1 cellular context compared by ENCODE assay signal in the genomic region with DNA sequence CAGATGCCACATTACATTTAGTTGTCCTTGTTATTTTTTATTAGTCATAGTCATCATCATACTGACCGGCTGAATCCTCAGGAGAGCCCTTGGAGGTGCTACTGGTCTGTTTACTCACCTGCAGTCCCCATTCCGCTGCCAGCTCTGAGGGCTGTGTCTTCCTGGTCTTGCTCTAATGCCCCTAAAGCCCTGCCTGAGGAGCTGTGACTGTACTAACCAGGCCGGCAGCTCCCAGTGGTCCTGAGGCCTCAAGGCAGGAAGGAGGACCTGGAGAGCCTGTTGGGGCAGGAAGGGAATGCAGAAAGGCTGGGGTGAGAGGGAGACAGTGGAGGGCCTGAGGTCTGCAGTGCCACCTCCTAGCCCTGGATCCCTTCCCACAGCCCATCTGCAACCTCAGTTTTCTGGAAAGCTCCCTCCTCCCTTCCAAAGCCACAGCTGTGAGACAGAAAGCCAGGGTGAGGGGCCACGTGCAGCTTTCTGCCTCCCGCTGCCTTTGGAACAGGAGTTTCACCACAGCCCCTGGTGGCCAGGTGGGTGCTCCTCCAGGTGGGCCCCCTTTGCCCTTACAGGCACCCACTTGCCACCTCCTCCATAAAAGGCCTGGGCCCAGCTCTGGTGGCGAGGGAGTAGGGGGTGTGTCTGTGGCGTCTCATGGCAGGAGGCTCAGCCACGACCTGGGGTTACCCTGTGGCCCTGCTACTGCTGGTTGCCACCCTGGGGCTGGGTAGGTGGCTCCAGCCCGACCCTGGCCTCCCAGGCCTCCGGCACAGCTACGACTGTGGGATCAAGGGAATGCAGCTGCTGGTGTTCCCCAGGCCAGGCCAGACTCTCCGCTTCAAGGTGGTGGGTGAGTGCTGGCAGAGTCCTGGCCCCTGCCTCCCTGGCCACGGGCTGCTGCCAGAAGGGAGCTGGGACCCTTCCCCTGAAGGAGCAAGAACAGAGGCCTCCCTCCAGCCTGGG.
TF ChIP-seq lines count a peak whose summit lies in the region.

A gene with protein sequence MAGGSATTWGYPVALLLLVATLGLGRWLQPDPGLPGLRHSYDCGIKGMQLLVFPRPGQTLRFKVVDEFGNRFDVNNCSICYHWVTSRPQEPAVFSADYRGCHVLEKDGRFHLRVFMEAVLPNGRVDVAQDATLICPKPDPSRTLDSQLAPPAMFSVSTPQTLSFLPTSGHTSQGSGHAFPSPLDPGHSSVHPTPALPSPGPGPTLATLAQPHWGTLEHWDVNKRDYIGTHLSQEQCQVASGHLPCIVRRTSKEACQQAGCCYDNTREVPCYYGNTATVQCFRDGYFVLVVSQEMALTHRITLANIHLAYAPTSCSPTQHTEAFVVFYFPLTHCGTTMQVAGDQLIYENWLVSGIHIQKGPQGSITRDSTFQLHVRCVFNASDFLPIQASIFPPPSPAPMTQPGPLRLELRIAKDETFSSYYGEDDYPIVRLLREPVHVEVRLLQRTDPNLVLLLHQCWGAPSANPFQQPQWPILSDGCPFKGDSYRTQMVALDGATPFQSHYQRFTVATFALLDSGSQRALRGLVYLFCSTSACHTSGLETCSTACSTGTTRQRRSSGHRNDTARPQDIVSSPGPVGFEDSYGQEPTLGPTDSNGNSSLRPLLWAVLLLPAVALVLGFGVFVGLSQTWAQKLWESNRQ (plus strand): TSS at position 632 of the 960 bp plus-strand sequence. CDS start 20 bp downstream, at position 652.

TF ChIP-seq in GM23338, 12 proteins besides CTCF, POLR2A, EP300 and RAD21 (continued from another document):
- TF ChIP-seq, protein P1, sequence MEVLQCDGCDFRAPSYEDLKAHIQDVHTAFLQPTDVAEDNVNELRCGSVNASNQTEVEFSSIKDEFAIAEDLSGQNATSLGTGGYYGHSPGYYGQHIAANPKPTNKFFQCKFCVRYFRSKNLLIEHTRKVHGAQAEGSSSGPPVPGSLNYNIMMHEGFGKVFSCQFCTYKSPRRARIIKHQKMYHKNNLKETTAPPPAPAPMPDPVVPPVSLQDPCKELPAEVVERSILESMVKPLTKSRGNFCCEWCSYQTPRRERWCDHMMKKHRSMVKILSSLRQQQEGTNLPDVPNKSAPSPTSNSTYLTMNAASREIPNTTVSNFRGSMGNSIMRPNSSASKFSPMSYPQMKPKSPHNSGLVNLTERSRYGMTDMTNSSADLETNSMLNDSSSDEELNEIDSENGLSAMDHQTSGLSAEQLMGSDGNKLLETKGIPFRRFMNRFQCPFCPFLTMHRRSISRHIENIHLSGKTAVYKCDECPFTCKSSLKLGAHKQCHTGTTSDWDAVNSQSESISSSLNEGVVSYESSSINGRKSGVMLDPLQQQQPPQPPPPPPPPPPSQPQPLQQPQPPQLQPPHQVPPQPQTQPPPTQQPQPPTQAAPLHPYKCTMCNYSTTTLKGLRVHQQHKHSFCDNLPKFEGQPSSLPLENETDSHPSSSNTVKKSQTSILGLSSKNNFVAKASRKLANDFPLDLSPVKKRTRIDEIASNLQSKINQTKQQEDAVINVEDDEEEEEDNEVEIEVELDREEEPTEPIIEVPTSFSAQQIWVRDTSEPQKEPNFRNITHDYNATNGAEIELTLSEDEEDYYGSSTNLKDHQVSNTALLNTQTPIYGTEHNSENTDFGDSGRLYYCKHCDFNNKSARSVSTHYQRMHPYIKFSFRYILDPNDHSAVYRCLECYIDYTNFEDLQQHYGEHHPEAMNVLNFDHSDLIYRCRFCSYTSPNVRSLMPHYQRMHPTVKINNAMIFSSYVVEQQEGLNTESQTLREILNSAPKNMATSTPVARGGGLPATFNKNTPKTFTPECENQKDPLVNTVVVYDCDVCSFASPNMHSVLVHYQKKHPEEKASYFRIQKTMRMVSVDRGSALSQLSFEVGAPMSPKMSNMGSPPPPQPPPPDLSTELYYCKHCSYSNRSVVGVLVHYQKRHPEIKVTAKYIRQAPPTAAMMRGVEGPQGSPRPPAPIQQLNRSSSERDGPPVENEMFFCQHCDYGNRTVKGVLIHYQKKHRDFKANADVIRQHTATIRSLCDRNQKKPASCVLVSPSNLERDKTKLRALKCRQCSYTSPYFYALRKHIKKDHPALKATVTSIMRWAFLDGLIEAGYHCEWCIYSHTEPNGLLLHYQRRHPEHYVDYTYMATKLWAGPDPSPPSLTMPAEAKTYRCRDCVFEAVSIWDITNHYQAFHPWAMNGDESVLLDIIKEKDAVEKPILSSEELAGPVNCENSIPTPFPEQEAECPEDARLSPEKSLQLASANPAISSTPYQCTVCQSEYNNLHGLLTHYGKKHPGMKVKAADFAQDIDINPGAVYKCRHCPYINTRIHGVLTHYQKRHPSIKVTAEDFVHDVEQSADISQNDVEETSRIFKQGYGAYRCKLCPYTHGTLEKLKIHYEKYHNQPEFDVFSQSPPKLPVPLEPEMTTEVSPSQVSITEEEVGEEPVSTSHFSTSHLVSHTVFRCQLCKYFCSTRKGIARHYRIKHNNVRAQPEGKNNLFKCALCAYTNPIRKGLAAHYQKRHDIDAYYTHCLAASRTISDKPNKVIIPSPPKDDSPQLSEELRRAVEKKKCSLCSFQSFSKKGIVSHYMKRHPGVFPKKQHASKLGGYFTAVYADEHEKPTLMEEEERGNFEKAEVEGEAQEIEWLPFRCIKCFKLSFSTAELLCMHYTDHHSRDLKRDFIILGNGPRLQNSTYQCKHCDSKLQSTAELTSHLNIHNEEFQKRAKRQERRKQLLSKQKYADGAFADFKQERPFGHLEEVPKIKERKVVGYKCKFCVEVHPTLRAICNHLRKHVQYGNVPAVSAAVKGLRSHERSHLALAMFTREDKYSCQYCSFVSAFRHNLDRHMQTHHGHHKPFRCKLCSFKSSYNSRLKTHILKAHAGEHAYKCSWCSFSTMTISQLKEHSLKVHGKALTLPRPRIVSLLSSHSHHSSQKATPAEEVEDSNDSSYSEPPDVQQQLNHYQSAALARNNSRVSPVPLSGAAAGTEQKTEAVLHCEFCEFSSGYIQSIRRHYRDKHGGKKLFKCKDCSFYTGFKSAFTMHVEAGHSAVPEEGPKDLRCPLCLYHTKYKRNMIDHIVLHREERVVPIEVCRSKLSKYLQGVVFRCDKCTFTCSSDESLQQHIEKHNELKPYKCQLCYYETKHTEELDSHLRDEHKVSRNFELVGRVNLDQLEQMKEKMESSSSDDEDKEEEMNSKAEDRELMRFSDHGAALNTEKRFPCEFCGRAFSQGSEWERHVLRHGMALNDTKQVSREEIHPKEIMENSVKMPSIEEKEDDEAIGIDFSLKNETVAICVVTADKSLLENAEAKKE (CRISPR knock-in tag; IDR thresholded peaks at IDR 0.05), result no peak
- TF ChIP-seq ZNF331 (CRISPR knock-in tag; IDR thresholded peaks at IDR 0.05; ENCODE audit: low read depth), result no peak
- TF ChIP-seq, protein P2, sequence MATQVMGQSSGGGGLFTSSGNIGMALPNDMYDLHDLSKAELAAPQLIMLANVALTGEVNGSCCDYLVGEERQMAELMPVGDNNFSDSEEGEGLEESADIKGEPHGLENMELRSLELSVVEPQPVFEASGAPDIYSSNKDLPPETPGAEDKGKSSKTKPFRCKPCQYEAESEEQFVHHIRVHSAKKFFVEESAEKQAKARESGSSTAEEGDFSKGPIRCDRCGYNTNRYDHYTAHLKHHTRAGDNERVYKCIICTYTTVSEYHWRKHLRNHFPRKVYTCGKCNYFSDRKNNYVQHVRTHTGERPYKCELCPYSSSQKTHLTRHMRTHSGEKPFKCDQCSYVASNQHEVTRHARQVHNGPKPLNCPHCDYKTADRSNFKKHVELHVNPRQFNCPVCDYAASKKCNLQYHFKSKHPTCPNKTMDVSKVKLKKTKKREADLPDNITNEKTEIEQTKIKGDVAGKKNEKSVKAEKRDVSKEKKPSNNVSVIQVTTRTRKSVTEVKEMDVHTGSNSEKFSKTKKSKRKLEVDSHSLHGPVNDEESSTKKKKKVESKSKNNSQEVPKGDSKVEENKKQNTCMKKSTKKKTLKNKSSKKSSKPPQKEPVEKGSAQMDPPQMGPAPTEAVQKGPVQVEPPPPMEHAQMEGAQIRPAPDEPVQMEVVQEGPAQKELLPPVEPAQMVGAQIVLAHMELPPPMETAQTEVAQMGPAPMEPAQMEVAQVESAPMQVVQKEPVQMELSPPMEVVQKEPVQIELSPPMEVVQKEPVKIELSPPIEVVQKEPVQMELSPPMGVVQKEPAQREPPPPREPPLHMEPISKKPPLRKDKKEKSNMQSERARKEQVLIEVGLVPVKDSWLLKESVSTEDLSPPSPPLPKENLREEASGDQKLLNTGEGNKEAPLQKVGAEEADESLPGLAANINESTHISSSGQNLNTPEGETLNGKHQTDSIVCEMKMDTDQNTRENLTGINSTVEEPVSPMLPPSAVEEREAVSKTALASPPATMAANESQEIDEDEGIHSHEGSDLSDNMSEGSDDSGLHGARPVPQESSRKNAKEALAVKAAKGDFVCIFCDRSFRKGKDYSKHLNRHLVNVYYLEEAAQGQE (IDR thresholded peaks at IDR 0.05; ENCODE audit: unreplicated experiment), result no peak
- TF ChIP-seq, protein P3, sequence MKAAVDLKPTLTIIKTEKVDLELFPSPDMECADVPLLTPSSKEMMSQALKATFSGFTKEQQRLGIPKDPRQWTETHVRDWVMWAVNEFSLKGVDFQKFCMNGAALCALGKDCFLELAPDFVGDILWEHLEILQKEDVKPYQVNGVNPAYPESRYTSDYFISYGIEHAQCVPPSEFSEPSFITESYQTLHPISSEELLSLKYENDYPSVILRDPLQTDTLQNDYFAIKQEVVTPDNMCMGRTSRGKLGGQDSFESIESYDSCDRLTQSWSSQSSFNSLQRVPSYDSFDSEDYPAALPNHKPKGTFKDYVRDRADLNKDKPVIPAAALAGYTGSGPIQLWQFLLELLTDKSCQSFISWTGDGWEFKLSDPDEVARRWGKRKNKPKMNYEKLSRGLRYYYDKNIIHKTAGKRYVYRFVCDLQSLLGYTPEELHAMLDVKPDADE (IDR thresholded peaks at IDR 0.05), result no peak
- TF ChIP-seq ZNF114 (CRISPR knock-in tag; IDR thresholded peaks at IDR 0.05), result no peak
- TF ChIP-seq STAT1 (IDR thresholded peaks at IDR 0.05; ENCODE audit: unreplicated experiment), result no peak
- no peak for TF ChIP-seq EZH2phosphoT487 (IDR thresholded peaks at IDR 0.05; ENCODE audit: unreplicated experiment)
TF ChIP-seq in GM23338: peak in this region for 0.
